In genomic region chr7:130893441-130893894, GRCh38 we compare ENCODE assay signal across 9 cellular contexts.
DNase-seq lines count a peak whose midpoint lies in the region; ATAC-seq and TF ChIP-seq lines count a peak whose summit lies in the region.
"Had no signal": no experiment of that assay in that cellular context is flagged by ENCODE, and none has a peak within 500 bp of the region (broad histone marks: within the 10 kb centered on the region; RNA-seq: fewer than 3 reads in every experiment).

No MANE protein-coding gene starts in this region.

- no peak for TF ChIP-seq CTCF in chondrocyte (IDR thresholded peaks at IDR 0.05)

- H3K9me3 Mint-ChIP-seq in chondrocyte (ENCODE audit: low read depth) (no peaks in the 10 kb centered on the region), memory B cell (no peaks in the 10 kb centered on the region)

- H3K27me3 Mint-ChIP-seq in chondrocyte (ENCODE audit: low read depth) (no peaks in the 10 kb centered on the region), memory B cell (no peaks in the 10 kb centered on the region)

- peaks cover 75% of the 10 kb centered on the region for H3K4me1 Mint-ChIP-seq in chondrocyte (ENCODE audit: low read depth)
- H3K4me1 Mint-ChIP-seq in memory B cell: peaks cover 37% of the 10 kb centered on the region

- H3K36me3 Mint-ChIP-seq in chondrocyte (ENCODE audit: low read depth): no peaks in the 10 kb centered on the region
- peaks cover 24% of the 10 kb centered on the region for H3K36me3 Mint-ChIP-seq in memory B cell

- H3K4me3 Mint-ChIP-seq in chondrocyte (ENCODE audit: unreplicated experiment) (no peak overlapping the region), memory B cell (no peak overlapping the region)

- peak overlapping the region; percentile 82 for H3K27ac Mint-ChIP-seq in chondrocyte (ENCODE audit: unreplicated experiment)
- H3K27ac Mint-ChIP-seq in memory B cell: peak overlapping the region; percentile 53

- DNase-seq in A172 (ENCODE audit: low spot score) (peak; percentile 39), LHCN-M2 (ENCODE audit: low read depth) (peak; percentile 77), chondrocyte (ENCODE audit: low spot score) (no peak), memory B cell (ENCODE audit: low spot score in 2 of 2) (no peak), 8988T (no peak)
- DNase-seq in stimulated activated naive CD4-positive, alpha-beta T cell (lab: John Stamatoyannopoulos, UW): no peak
- DNase-seq: GDM1 had no signal

- no peak for ATAC-seq in memory B cell (ENCODE audit: low read depth)
- ATAC-seq in GM19324 (IDR thresholded peaks at IDR 0.05; ENCODE audit: low FRiP score, unreplicated experiment): no peak
- ATAC-seq in GM18909 (IDR thresholded peaks at IDR 0.05; ENCODE audit: poor library complexity, unreplicated experiment): no peak

Comparison
In these comparisons a context has a peak if more than half of its experiments do, and no peak if none do; other contexts are left out.
1. DNase-seq: peak in A172 (single experiment) and LHCN-M2 (single experiment); none in chondrocyte (single experiment), memory B cell (0 of 2), 8988T (single experiment) and stimulated activated naive CD4-positive, alpha-beta T cell (0 of 6).